Comparison of ENCODE assay signal across 1 cellular context in genomic region chr3:24264748-24265158, GRCh38.
A peak's percentile ranks its signal among the peaks of the same experiment; 100 is the strongest.
TF ChIP-seq lines count a peak whose summit lies in the region.

No MANE protein-coding gene starts in this region.

TF ChIP-seq in GM12878, 131 proteins besides CTCF, POLR2A, EP300 and RAD21 (continued from another document):
- TF ChIP-seq ZBTB40 (IDR thresholded peaks at IDR 0.05; ENCODE audit: borderline replicate concordance) = no peak
- no peak for TF ChIP-seq NBN (IDR thresholded peaks at IDR 0.05)
- no peak for TF ChIP-seq RUNX3 (IDR thresholded peaks at IDR 0.05; ENCODE audit: low read length)
- no peak for TF ChIP-seq TCF3 (IDR thresholded peaks at IDR 0.05; ENCODE audit: borderline replicate concordance, insufficient read depth, low read depth, low read length)
- no peak for TF ChIP-seq PRDM15 (CRISPR knock-in tag; IDR thresholded peaks at IDR 0.05)
- peak; percentile 60 for TF ChIP-seq ZNF384 (IDR thresholded peaks at IDR 0.05; ENCODE audit: borderline replicate concordance, low read depth, low read length)
- TF ChIP-seq MEF2B (IDR thresholded peaks at IDR 0.05; ENCODE audit: partially characterized antibody, poor library complexity, severe bottlenecking) = no peak
- no peak for TF ChIP-seq RCOR1 (conservative IDR thresholded peaks at IDR 0.05; ENCODE audit: low read depth, low read length)
- TF ChIP-seq ZBTB11 (CRISPR knock-in tag; IDR thresholded peaks at IDR 0.05) = no peak
- peak; percentile 52; the same call in 1 of the 2 replicates for TF ChIP-seq SMC3 (IDR thresholded peaks at IDR 0.05; ENCODE audit: borderline replicate concordance, low read length)
- peak; percentile 58 for TF ChIP-seq ATF7 (IDR thresholded peaks at IDR 0.05; ENCODE audit: low read depth)
- TF ChIP-seq E2F4 (IDR thresholded peaks at IDR 0.05; ENCODE audit: low read depth, low read length) = no peak
- no peak for TF ChIP-seq SIN3A (IDR thresholded peaks at IDR 0.05; ENCODE audit: low read depth, low read length)
- no peak for TF ChIP-seq CREM (IDR thresholded peaks at IDR 0.05; ENCODE audit: low read depth)
- no peak for TF ChIP-seq SRF (IDR thresholded peaks at IDR 0.05; ENCODE audit: low read depth in 2 of 2, low read length in 2 of 2)
- no peak for TF ChIP-seq KAT2A (conservative IDR thresholded peaks at IDR 0.05; ENCODE audit: control insufficient read depth, low read depth, low read length)
- no peak for TF ChIP-seq MLLT1 (IDR thresholded peaks at IDR 0.05)
- TF ChIP-seq USF1 (IDR thresholded peaks at IDR 0.05; ENCODE audit: borderline replicate concordance, extremely low read length, insufficient read depth, low read depth, low read length) = no peak
- no peak for TF ChIP-seq NKRF (conservative IDR thresholded peaks at IDR 0.05)
- no peak for TF ChIP-seq MAX (IDR thresholded peaks at IDR 0.05; ENCODE audit: low read depth, low read length)
- no peak for TF ChIP-seq SIX5 (IDR thresholded peaks at IDR 0.05; ENCODE audit: low read depth, low read length, severe bottlenecking)
- TF ChIP-seq ESRRA (IDR thresholded peaks at IDR 0.05; ENCODE audit: low read length) = no peak
- no peak for TF ChIP-seq RBBP5 (conservative IDR thresholded peaks at IDR 0.05)
- no peak for TF ChIP-seq DPF2 (IDR thresholded peaks at IDR 0.05)
- TF ChIP-seq IKZF2 (IDR thresholded peaks at IDR 0.05) = no peak
- peak; percentile 64 for TF ChIP-seq ATF2 (IDR thresholded peaks at IDR 0.05; ENCODE audit: low read length)
TF ChIP-seq in GM12878: peak in this region for 5.
